Comparison of ENCODE assay signal across 12 cellular contexts in the genomic region with DNA sequence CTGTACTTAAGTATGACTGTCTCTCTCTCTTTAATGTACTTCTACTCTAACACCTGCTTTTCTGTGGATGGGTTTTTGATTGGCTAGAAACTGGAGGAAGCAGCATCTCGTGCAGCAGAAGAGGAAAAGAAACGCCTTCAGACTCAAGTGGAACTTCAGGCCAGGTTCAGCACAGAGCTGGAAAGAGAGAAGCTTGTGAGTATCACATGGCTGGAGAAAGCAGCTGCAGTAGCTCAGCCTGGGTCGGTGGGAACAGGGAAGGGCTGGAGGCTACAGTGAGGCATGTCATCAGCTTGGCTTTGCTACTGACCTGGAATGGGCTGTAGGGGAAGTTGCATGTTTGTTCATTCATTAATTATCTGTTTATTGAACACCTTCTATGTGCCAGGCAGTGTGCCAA.
DNase-seq lines count a peak whose midpoint lies in the region; ATAC-seq, FAIRE-seq and TF ChIP-seq lines count a peak whose summit lies in the region.
"Had no signal": no experiment of that assay in that cellular context is flagged by ENCODE, and none has a peak within 500 bp of the region (broad histone marks: within the 10 kb centered on the region; RNA-seq: fewer than 3 reads in every experiment).

No MANE protein-coding gene starts in this region.

- H3K9me3 ChIP-seq in gastroesophageal sphincter: no peaks in the 10 kb centered on the region

- FAIRE-seq in HTR-8/SVneo (lab: Jason Lieb, UNC): no peak

- DNase-seq in DMS53 (lab: John Stamatoyannopoulos, UW) (peak; percentile 63), NCI-H69 (lab: John Stamatoyannopoulos, UW) (peak; percentile 27), pons (ENCODE audit: low spot score) (peak; percentile 75), SHP77 (lab: John Stamatoyannopoulos, UW) (no peak), HTR-8/SVneo (ENCODE audit: insufficient read length, low spot score) (no peak)
- no peak for DNase-seq in activated T-cell treated with anti-CD3 and anti-CD28 coated beads, Interleukin-2, amount 50 U/mL, for 1 hour
- DNase-seq in activated T-cell treated with anti-CD3 and anti-CD28 coated beads, Interleukin-2, amount 50 U/mL, for 48 hours: no peak
- DNase-seq: CD8-positive, alpha-beta T cell; NCI-H2171 treated with DMSO at 0.1 percent for 48 hours; stimulated activated CD4-positive, alpha-beta T cell treated with anti-CD3 and anti-CD28 coated beads, Interleukin-2, amount 100 ng/mL, for 48 hours; stimulated activated naive CD8-positive, alpha-beta T cell treated with anti-CD3 and anti-CD28 coated beads, Interleukin-15, Interleukin-2, amounts not matched to agents 100 U/mL and 50 U/mL, for 24 hours had no signal

- ATAC-seq in gastroesophageal sphincter: peak; percentile 79
- ATAC-seq: CD8-positive, alpha-beta T cell; stimulated activated naive CD8-positive, alpha-beta T cell treated with anti-CD3 and anti-CD28 coated beads, Interleukin-15, Interleukin-2, amounts not matched to agents 100 U/mL and 50 U/mL, for 24 hours had no signal

- no peaks in the 10 kb centered on the region for H3K27me3 ChIP-seq in gastroesophageal sphincter

- peak overlapping the region in 1 of 4 donors; percentile 6 for H3K27ac ChIP-seq in gastroesophageal sphincter

- TF ChIP-seq EP300 in gastroesophageal sphincter (IDR thresholded peaks at IDR 0.05): no peak

- 41 to 44% methylated on average over 1 to 3 of the region's 3 CpGs for WGBS in gastroesophageal sphincter (ENCODE audit: low coverage in 1 of 2), 2 donors

- no peak for TF ChIP-seq POLR2A in gastroesophageal sphincter (IDR thresholded peaks at IDR 0.05)

- peaks cover 6 to 88% of the 10 kb centered on the region in 2 donors for H3K36me3 ChIP-seq in gastroesophageal sphincter

- H3K4me1 ChIP-seq in gastroesophageal sphincter: peaks cover 0 to 6% (median 0%) of the 10 kb centered on the region in 3 donors

- TF ChIP-seq CTCF in gastroesophageal sphincter (IDR thresholded peaks at IDR 0.05): no peak

- no peak overlapping the region for H3K4me3 ChIP-seq in gastroesophageal sphincter

Comparison
In these comparisons a context has a peak if more than half of its experiments do, and no peak if none do; other contexts are left out.
1. DNase-seq: peak in DMS53 (single experiment), NCI-H69 (single experiment) and pons (single experiment); none in activated T-cell treated with anti-CD3 and anti-CD28 coated beads, Interleukin-2, amount 50 U/mL, for 1 hour (single experiment), SHP77 (0 of 2), activated T-cell treated with anti-CD3 and anti-CD28 coated beads, Interleukin-2, amount 50 U/mL, for 48 hours (0 of 2) and HTR-8/SVneo (single experiment).